Comparison of ENCODE assay signal across 8 cellular contexts in genomic region chr5:148730955-148731898, GRCh38.
DNase-seq lines count a peak whose midpoint lies in the region; ATAC-seq and TF ChIP-seq lines count a peak whose summit lies in the region.

No MANE protein-coding gene starts in this region.

- no TSS peak for BruUV-seq in OCI-LY7 (replicated peaks; lab: Mats Ljungman, UMichigan)

- no peaks in the 10 kb centered on the region for H3K36me3 Mint-ChIP-seq in IgD-negative memory B cell
- no peaks in the 10 kb centered on the region for H3K36me3 Mint-ChIP-seq in nephron progenitor cell (ENCODE audit: low read depth)
- H3K36me3 Mint-ChIP-seq in stimulated activated naive CD8-positive, alpha-beta T cell treated with anti-CD3 and anti-CD28 coated beads, Interleukin-15, Interleukin-2, amounts not matched to agents 100 ng/mL and 50 ng/mL, for 24 hours (ENCODE audit: low read depth), result no peaks in the 10 kb centered on the region

- H3K9me2 ChIP-seq in OCI-LY7 (ENCODE audit: insufficient read depth, low read length), result no peaks in the 10 kb centered on the region

- peak overlapping the region; percentile 78 to 97 (median 88) for H3K4me3 Mint-ChIP-seq in IgD-negative memory B cell
- H3K4me3 Mint-ChIP-seq in nephron progenitor cell, result no peak overlapping the region
- H3K4me3 Mint-ChIP-seq in stimulated activated naive CD8-positive, alpha-beta T cell treated with anti-CD3 and anti-CD28 coated beads, Interleukin-15, Interleukin-2, amounts not matched to agents 100 ng/mL and 50 ng/mL, for 24 hours, result peak overlapping the region; percentile 37

- ATAC-seq in GM21619 (IDR thresholded peaks at IDR 0.05; ENCODE audit: unreplicated experiment) (peak; percentile 92), esophagus mucosa (peak; percentile 86)

- CTCF ChIA-PET in OCI-LY7 (lab: Charles Lee; ENCODE audit: unreplicated experiment), result interaction anchor here (0.6 to 1.8 kb wide), 20 partner anchors 8 to 556 kb away, joined by 3 to 13 read pairs (median 4); no protein-coding TSS in a partner anchor

- no peak overlapping the region for H3K27ac ChIP-seq in OCI-LY7 (ENCODE audit: low read depth, low read length, poor library complexity, severe bottlenecking)

- no peaks in the 10 kb centered on the region for H4K20me1 ChIP-seq in OCI-LY7 (ENCODE audit: insufficient read depth, low read length)

- no peaks in the 10 kb centered on the region for H3K79me2 ChIP-seq in OCI-LY7 (ENCODE audit: insufficient read depth, low read depth, low read length)

- H3K9me3 Mint-ChIP-seq in IgD-negative memory B cell (no peaks in the 10 kb centered on the region), nephron progenitor cell (no peaks in the 10 kb centered on the region)
- no peaks in the 10 kb centered on the region for H3K9me3 Mint-ChIP-seq in stimulated activated naive CD8-positive, alpha-beta T cell treated with anti-CD3 and anti-CD28 coated beads, Interleukin-15, Interleukin-2, amounts not matched to agents 100 ng/mL and 50 ng/mL, for 24 hours

- POLR2A ChIA-PET in OCI-LY7 (lab: Charles Lee), result interaction anchor here (0.6 to 1.0 kb wide), 7 partner anchors 8 to 564 kb away, joined by 3 to 5 read pairs (median 3); no protein-coding TSS in a partner anchor

- peaks cover 13 to 17% (median 16%) of the 10 kb centered on the region in 3 donors for H3K4me1 Mint-ChIP-seq in IgD-negative memory B cell
- no peaks in the 10 kb centered on the region for H3K4me1 Mint-ChIP-seq in nephron progenitor cell
- peaks cover 4% of the 10 kb centered on the region for H3K4me1 Mint-ChIP-seq in stimulated activated naive CD8-positive, alpha-beta T cell treated with anti-CD3 and anti-CD28 coated beads, Interleukin-15, Interleukin-2, amounts not matched to agents 100 ng/mL and 50 ng/mL, for 24 hours (ENCODE audit: low read depth)

- H3K27me3 Mint-ChIP-seq in IgD-negative memory B cell (peaks cover 7% of the 10 kb centered on the region), nephron progenitor cell (ENCODE audit: low read depth, poor library complexity) (peaks cover 8% of the 10 kb centered on the region)
- peaks cover under 1% of the 10 kb centered on the region for H3K27me3 Mint-ChIP-seq in stimulated activated naive CD8-positive, alpha-beta T cell treated with anti-CD3 and anti-CD28 coated beads, Interleukin-15, Interleukin-2, amounts not matched to agents 100 ng/mL and 50 ng/mL, for 24 hours

- intact Hi-C loops in OCI-LY7 (cut with micrococcal nuclease; ENCODE audit: unreplicated experiment), result loop anchor here (1.0 to 5.0 kb wide), 5 partner anchors 286 to 782 kb away; no protein-coding TSS in a partner anchor

- peak overlapping the region; percentile 28 for H3K4me3 ChIP-seq in OCI-LY7 (ENCODE audit: low read depth, low read length, poor library complexity, severe bottlenecking)

- peak overlapping the region; percentile 89 for H2AFZ ChIP-seq in OCI-LY7 (ENCODE audit: low read length)

- peak; percentile 100 for TF ChIP-seq CTCF in OCI-LY7 (conservative IDR thresholded peaks at IDR 0.05; ENCODE audit: low read length)
- TF ChIP-seq CTCF in nephron progenitor cell (IDR thresholded peaks at IDR 0.05), result peak; percentile 90

- H3K9me3 ChIP-seq in OCI-LY7 (ENCODE audit: low read length), result no peaks in the 10 kb centered on the region

- H3K4me1 ChIP-seq in OCI-LY7 (ENCODE audit: insufficient read depth, low read length, poor library complexity, severe bottlenecking), result no peaks in the 10 kb centered on the region

- H3K27ac Mint-ChIP-seq in IgD-negative memory B cell (peak overlapping the region; percentile 27 to 64 (median 57)), nephron progenitor cell (no peak overlapping the region)
- no peak overlapping the region for H3K27ac Mint-ChIP-seq in stimulated activated naive CD8-positive, alpha-beta T cell treated with anti-CD3 and anti-CD28 coated beads, Interleukin-15, Interleukin-2, amounts not matched to agents 100 ng/mL and 50 ng/mL, for 24 hours

- peak overlapping the region; percentile 57 for H3K4me2 ChIP-seq in OCI-LY7 (ENCODE audit: low read length)

- DNase-seq in DMS79 (lab: John Stamatoyannopoulos, UW) (peak; percentile 8), OCI-LY7 (ENCODE audit: low spot score) (peak; percentile 88), activated T-cell treated with anti-CD3 and anti-CD28 coated beads for 1 hour (ENCODE audit: low read depth) (peak; percentile 49), nephron progenitor cell (peak; percentile 67)

- H3K36me3 ChIP-seq in OCI-LY7 (ENCODE audit: insufficient read depth, low read length), result no peaks in the 10 kb centered on the region

Comparison
In these comparisons a context has a peak if more than half of its experiments do, and no peak if none do; other contexts are left out.
1. DNase-seq: peak in every context shown above with its lines; median percentile 88 in OCI-LY7; 67 in nephron progenitor cell; 49 in activated T-cell treated with anti-CD3 and anti-CD28 coated beads for 1 hour; 8 in DMS79.
2. H3K27ac Mint-ChIP-seq: peak in IgD-negative memory B cell (3 of 3); none in nephron progenitor cell (single experiment) and stimulated activated naive CD8-positive, alpha-beta T cell treated with anti-CD3 and anti-CD28 coated beads, Interleukin-15, Interleukin-2, amounts not matched to agents 100 ng/mL and 50 ng/mL, for 24 hours (single experiment).